ENCODE assay signal across 8 cellular contexts in the genomic region with DNA sequence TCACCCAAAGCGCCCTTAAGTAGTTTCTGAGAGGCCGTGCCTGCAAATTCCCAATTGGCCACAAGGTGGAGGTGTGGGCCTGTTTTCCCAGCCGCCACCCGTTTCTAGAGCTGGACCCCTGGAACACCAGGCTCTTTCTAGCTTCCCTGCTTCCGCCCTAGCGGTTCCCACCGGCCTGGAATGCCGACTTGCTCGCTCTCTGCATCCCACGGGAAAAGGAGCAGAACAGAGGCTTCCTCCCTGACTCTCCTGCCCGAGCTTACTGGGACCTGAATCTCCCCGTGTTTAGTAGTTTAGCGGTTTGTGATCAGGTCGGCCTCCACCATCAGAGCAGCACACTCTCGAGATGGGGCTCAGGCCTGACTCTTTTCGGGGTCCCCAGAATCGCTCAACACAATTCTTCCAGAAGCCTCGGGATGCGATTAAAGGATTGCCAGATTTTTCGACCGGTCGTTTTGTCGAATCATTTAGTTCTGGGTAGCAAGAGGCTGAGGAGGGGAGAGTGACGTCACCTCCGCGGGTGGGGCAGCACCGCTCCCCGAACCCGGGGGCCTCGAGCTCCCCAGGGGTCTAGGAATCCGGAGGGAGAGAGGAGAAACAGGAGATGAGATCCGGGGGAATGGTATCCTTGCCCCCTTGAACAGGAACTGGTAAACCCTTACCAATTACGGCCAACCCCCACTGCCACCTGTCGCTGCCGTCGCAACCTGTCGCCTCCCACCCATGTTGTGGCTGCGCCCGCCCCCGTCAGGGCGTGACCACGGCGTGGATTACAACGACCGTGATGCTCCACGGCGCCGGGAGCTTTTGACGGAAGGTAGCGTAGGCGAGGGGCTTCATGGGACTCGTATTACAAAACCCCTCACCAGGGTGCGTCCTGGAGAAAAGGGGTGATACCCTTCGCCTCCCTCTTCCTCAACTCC. TPM values are rescaled to one million over a fixed set of nuclear protein-coding genes. Genes with fewer than 3 reads are reported as not detected.
DNase-seq lines count a peak whose midpoint lies in the region; ATAC-seq and TF ChIP-seq lines count a peak whose summit lies in the region.

No MANE protein-coding gene starts in this region.

- TF ChIP-seq EP300 in sigmoid colon (IDR thresholded peaks at IDR 0.05) = no peak

- H3K4me1 Mint-ChIP-seq in activated naive CD8-positive, alpha-beta T cell treated with anti-CD3 and anti-CD28 coated beads, Interleukin-2, amount 50 U/mL, for 24 hours = peaks cover 52% of the 10 kb centered on the region

- H3K9me3 ChIP-seq in MG63 (no peaks in the 10 kb centered on the region), right atrium auricular region (no peaks in the 10 kb centered on the region), sigmoid colon (no peaks in the 10 kb centered on the region)

- WGBS in sigmoid colon, 2 donors = 8 to 9% methylated on average over 54 of the region's 54 CpGs

- H3K27ac Mint-ChIP-seq in activated naive CD8-positive, alpha-beta T cell treated with anti-CD3 and anti-CD28 coated beads, Interleukin-2, amount 50 U/mL, for 24 hours = peak overlapping the region; percentile 94

- H3K36me3 Mint-ChIP-seq in activated naive CD8-positive, alpha-beta T cell treated with anti-CD3 and anti-CD28 coated beads, Interleukin-2, amount 50 U/mL, for 24 hours (ENCODE audit: low read depth) = peaks cover 14% of the 10 kb centered on the region

- H3K9me3 Mint-ChIP-seq in activated naive CD8-positive, alpha-beta T cell treated with anti-CD3 and anti-CD28 coated beads, Interleukin-2, amount 50 U/mL, for 24 hours = no peaks in the 10 kb centered on the region

- H3K27me3 Mint-ChIP-seq in activated naive CD8-positive, alpha-beta T cell treated with anti-CD3 and anti-CD28 coated beads, Interleukin-2, amount 50 U/mL, for 24 hours = no peaks in the 10 kb centered on the region

- H3K36me3 ChIP-seq in MG63 = no peaks in the 10 kb centered on the region
- no peaks in the 10 kb centered on the region for H3K36me3 ChIP-seq in right atrium auricular region
- H3K36me3 ChIP-seq in sigmoid colon = no peaks in the 10 kb centered on the region

- peak; percentile 68 for ATAC-seq in GM19463 (IDR thresholded peaks at IDR 0.05; ENCODE audit: unreplicated experiment)
- ATAC-seq in activated naive CD8-positive, alpha-beta T cell treated with anti-CD3 and anti-CD28 coated beads, Interleukin-2, amount 50 U/mL, for 24 hours = peak; percentile 68
- ATAC-seq in HG03378 (IDR thresholded peaks at IDR 0.05; ENCODE audit: unreplicated experiment) = no peak

- TF ChIP-seq POLR2A in sigmoid colon (IDR thresholded peaks at IDR 0.05) = peak in 1 of 2 donors; percentile 15

- peak overlapping the region; percentile 13; the same call in 1 of the 2 replicates for H3K4me3 ChIP-seq in MG63
- H3K4me3 ChIP-seq in right atrium auricular region = peak overlapping the region; percentile 40 to 52
- peak overlapping the region; percentile 27 to 55 (median 44) for H3K4me3 ChIP-seq in sigmoid colon

- H3K4me3 Mint-ChIP-seq in activated naive CD8-positive, alpha-beta T cell treated with anti-CD3 and anti-CD28 coated beads, Interleukin-2, amount 50 U/mL, for 24 hours = peak overlapping the region; percentile 80

- H3K27me3 ChIP-seq in MG63 (peaks cover 3% of the 10 kb centered on the region), right atrium auricular region (no peaks in the 10 kb centered on the region), sigmoid colon (no peaks in the 10 kb centered on the region)

- peaks cover 0 to 8% of the 10 kb centered on the region in 2 donors for H3K4me1 ChIP-seq in right atrium auricular region
- peaks cover 0 to 15% (median 10%) of the 10 kb centered on the region in 4 donors for H3K4me1 ChIP-seq in sigmoid colon

- intact Hi-C loops in sigmoid colon (cut with DNase I) = loop anchor here (5.0 to 10.0 kb wide), 2 partner anchors 425 to 567 kb away; no protein-coding TSS in a partner anchor

- H3K27ac ChIP-seq in right atrium auricular region = peak overlapping the region; percentile 86 to 89
- H3K27ac ChIP-seq in sigmoid colon = peak overlapping the region; percentile 77 to 84 (median 80)

- peak; percentile 84 to 96 for TF ChIP-seq CTCF in right atrium auricular region (IDR thresholded peaks at IDR 0.05)
- peak; percentile 74 to 93 (median 82) for TF ChIP-seq CTCF in sigmoid colon (IDR thresholded peaks at IDR 0.05)

- DNase-seq in CD1c-positive myeloid dendritic cell (ENCODE audit: extremely low spot score) (peak; percentile 89), MG63 (peak; percentile 60), T follicular helper cell (ENCODE audit: low read depth) (peak; percentile 83), right atrium auricular region (ENCODE audit: low spot score) (peak; percentile 92), sigmoid colon (peak; percentile 90)
- DNase-seq in activated naive CD8-positive, alpha-beta T cell treated with anti-CD3 and anti-CD28 coated beads, Interleukin-2, amount 50 U/mL, for 24 hours = peak; percentile 85

RNA-seq across cellular contexts. Expression of gene NAPSA, which starts 8.0 kb away (rescaled TPM):
- total RNA-seq in MG63 (2014; rRNA removed; shearing (Covaris generic); ENCODE audit: low replicate concordance) = 1.5 TPM in 1 of 2 replicates, not detected in the other
- total RNA-seq in right atrium auricular region = under 1 TPM in 1 of 2 donors, not detected in 1; 0.31 TPM
- under 1 TPM in 2 of 4 donors, not detected in 2; 0.55 to 0.95 TPM for total RNA-seq in sigmoid colon
- polyA plus RNA-seq in sigmoid colon = 1 to 10 TPM in 2 of 3 donors, under 1 TPM in 1; 0.69 to 2.4 (median 2.0) TPM

RNA-seq across cellular contexts. Expression of gene NR1H2, which starts 18.8 kb away (rescaled TPM):
- 113 and 173 TPM in 2 replicates for total RNA-seq in MG63 (2014; rRNA removed; shearing (Covaris generic); ENCODE audit: low replicate concordance)
- total RNA-seq in right atrium auricular region (100 to 1,000 TPM in 1 of 2 donors, 10 to 100 TPM in 1; 97.0 to 121 TPM), sigmoid colon (100 to 1,000 TPM in 3 of 4 donors, 10 to 100 TPM in 1; 92.5 to 143 (median 109) TPM)
- 10 to 100 TPM; 58.9 to 72.8 (median 65.4) TPM for polyA plus RNA-seq in sigmoid colon

RNA-seq across cellular contexts. Expression of gene POLD1, which starts 26.7 kb away (rescaled TPM):
- 44.1 and 117 TPM in 2 replicates for total RNA-seq in MG63 (2014; rRNA removed; shearing (Covaris generic); ENCODE audit: low replicate concordance)
- total RNA-seq in right atrium auricular region (1 to 10 TPM; 5.9 to 10.0 TPM), sigmoid colon (10 to 100 TPM in 3 of 4 donors, 1 to 10 TPM in 1; 9.6 to 20.5 (median 10.0) TPM)
- 10 to 100 TPM; 10.8 to 44.2 (median 19.0) TPM for polyA plus RNA-seq in sigmoid colon

RNA-seq across cellular contexts. Expression of gene KCNC3, which starts 28.3 kb away (rescaled TPM):
- total RNA-seq in MG63 (2014; rRNA removed; shearing (Covaris generic); ENCODE audit: low replicate concordance) = not detected in 2 replicates
- total RNA-seq in right atrium auricular region (1 to 10 TPM; 1.4 to 2.0 TPM), sigmoid colon (under 1 TPM in 2 of 4 donors, not detected in 2; 0.36 to 0.83 TPM)
- 1 to 10 TPM in 1 of 3 donors, under 1 TPM in 1, not detected in 1; 0.92 to 1.6 TPM for polyA plus RNA-seq in sigmoid colon
